In genomic region chr17:12637015-12637414, GRCh38 we compare ENCODE assay signal across 1 cellular context.
TF ChIP-seq lines count a peak whose summit lies in the region.

No MANE protein-coding gene starts in this region.

TF ChIP-seq in SK-N-SH treated with all-trans-retinoic acid at 6 μM for 48 hours, 23 proteins besides CTCF, POLR2A, EP300 and RAD21 (continued from another document):
- TF ChIP-seq PATZ1 (CRISPR knock-in tag; IDR thresholded peaks at IDR 0.05; ENCODE audit: borderline replicate concordance) (no peak), RARB (CRISPR knock-in tag; IDR thresholded peaks at IDR 0.05) (no peak), CREB5 (CRISPR knock-in tag; IDR thresholded peaks at IDR 0.05; ENCODE audit: low read depth) (no peak), ARNTL (CRISPR knock-in tag; IDR thresholded peaks at IDR 0.05; ENCODE audit: borderline replicate concordance, low read depth) (no peak), TCF4 (CRISPR knock-in tag; IDR thresholded peaks at IDR 0.05; ENCODE audit: borderline replicate concordance) (no peak), GLIS3 (CRISPR knock-in tag; IDR thresholded peaks at IDR 0.05) (no peak)
